Comparison of ENCODE assay signal across 1 cellular context in the genomic region with DNA sequence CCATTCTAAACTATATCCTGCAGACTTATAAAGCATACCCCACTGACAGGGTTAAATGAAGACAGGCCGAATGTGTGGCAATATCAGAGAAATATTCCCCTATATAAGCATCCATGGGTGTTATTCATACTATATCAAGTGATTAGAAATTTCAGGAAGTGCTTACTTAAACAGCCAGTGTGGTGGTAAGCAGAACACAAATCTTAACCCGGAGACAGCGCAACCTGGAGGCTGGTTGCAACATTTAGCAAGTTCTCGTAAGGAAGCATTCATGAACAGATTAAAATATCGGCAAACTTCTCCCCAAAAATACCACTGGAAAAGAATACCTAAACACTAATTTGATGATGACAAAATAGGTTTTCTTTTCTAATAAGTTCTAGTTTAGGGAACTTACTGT.
TF ChIP-seq lines count a peak whose summit lies in the region.

No MANE protein-coding gene starts in this region.

TF ChIP-seq in H1, 55 proteins besides CTCF, POLR2A, EP300 and RAD21:
- no peak for TF ChIP-seq YY1 (IDR thresholded peaks at IDR 0.05; ENCODE audit: low read depth, low read length)
